ENCODE assay signal across 9 cellular contexts in genomic region chr19:7916908-7917291, GRCh38. TPM values are rescaled to one million over a fixed set of nuclear protein-coding genes. Genes with fewer than 3 reads are reported as not detected.
DNase-seq lines count a peak whose midpoint lies in the region; ATAC-seq and TF ChIP-seq lines count a peak whose summit lies in the region.
"Had no signal": no experiment of that assay in that cellular context is flagged by ENCODE, and none has a peak within 500 bp of the region (broad histone marks: within the 10 kb centered on the region; RNA-seq: fewer than 3 reads in every experiment).

No MANE protein-coding gene starts in this region.

- no peak for DNase-seq in AG04450 (ENCODE audit: low read depth, low spot score)
- no peak for DNase-seq in MCF 10A (ENCODE audit: unreplicated experiment)
- DNase-seq in naive B cell = no peak
- no peak for DNase-seq in mucosa of gallbladder (ENCODE audit: low spot score)
- DNase-seq in SIG-M5 (lab: John Stamatoyannopoulos, UW) = no peak
- DNase-seq in germinal center (ENCODE audit: low spot score) = no peak

- ATAC-seq in naive B cell (ENCODE audit: low read depth in 2 of 2) = no peak
- no peak for ATAC-seq in activated CD4-positive, CD25-positive, alpha-beta regulatory T cell treated with anti-CD3 and anti-CD28 coated beads, Interleukin-2, amount 50 U/mL, for 24 hours
- ATAC-seq: left colon had no signal

- H3K4me1 ChIP-seq in HEK293 (ENCODE audit: control insufficient read depth, insufficient read depth, low read length) = peaks cover 3% of the 10 kb centered on the region; the same call in 1 of the 2 replicates

- H3K36me3 Mint-ChIP-seq in MCF 10A (ENCODE audit: insufficient read depth, unreplicated experiment) (peaks cover 34% of the 10 kb centered on the region), naive B cell (peaks cover 0 to 14% of the 10 kb centered on the region in 2 donors)

- POLR2A ChIA-PET in AG04450 (lab: Yijun Ruan, JAX) (interaction anchor here (1.1 to 3.9 kb wide), 2 partner anchors 11 to 13 kb away, joined by 4 to 16 read pairs; partner anchors contain the start of gene MAP2K7), HEK293 (lab: Yijun Ruan, JAX) (interaction anchor here (1.3 to 2.2 kb wide), 4 partner anchors 8 to 48 kb away, joined by 5 to 10 read pairs (median 8); partner anchors contain the start of gene TIMM44), MCF 10A (lab: Yijun Ruan, JAX) (interaction anchor here (0.6 to 3.7 kb wide), 7 partner anchors 12 to 1845 kb away, joined by 3 to 20 read pairs (median 4); partner anchors contain the start of genes MAP2K7 and TIMM44)

- H3K4me3 Mint-ChIP-seq in MCF 10A (ENCODE audit: unreplicated experiment) = peak overlapping the region; percentile 68
- peak overlapping the region; percentile 35 to 87 (median 82) for H3K4me3 Mint-ChIP-seq in naive B cell

- peaks cover 0 to 9% of the 10 kb centered on the region in 2 experiments; a peak in 2 of 3 replicates for H3K36me3 ChIP-seq in HEK293 (ENCODE audit: control insufficient read depth in 2 of 2, insufficient read depth in 1 of 2, low read length in 2 of 2)

- no peaks in the 10 kb centered on the region for H3K9me3 Mint-ChIP-seq in MCF 10A (ENCODE audit: unreplicated experiment)
- no peaks in the 10 kb centered on the region for H3K9me3 Mint-ChIP-seq in naive B cell

- intact Hi-C loops in MCF 10A (cut with micrococcal nuclease) = no loop called here

- no peak for TF ChIP-seq CTCF in AG04450 (IDR thresholded peaks at IDR 0.05; ENCODE audit: low read depth, low read length)
- TF ChIP-seq CTCF in HEK293 (tag by site-specific recombination; IDR thresholded peaks at IDR 0.05) = no peak
- TF ChIP-seq CTCF in MCF 10A (IDR thresholded peaks at IDR 0.05; ENCODE audit: unreplicated experiment) = no peak

- no TSS peak for BruUV-seq in MCF 10A (replicated peaks; lab: Mats Ljungman, UMichigan)

- CTCF ChIA-PET in AG04450 (lab: Charles Lee) (interaction anchor here (1.0 to 3.0 kb wide), 4 partner anchors 8 to 86 kb away, joined by 3 to 12 read pairs (median 4); no protein-coding TSS in a partner anchor), HEK293 (lab: Yijun Ruan, JAX) (interaction anchor here (0.5 to 2.5 kb wide), 7 partner anchors 9 to 252 kb away, joined by 3 to 21 read pairs (median 3); partner anchors contain the start of genes CTXN1 and MAP2K7), MCF 10A (lab: Yijun Ruan, JAX) (interaction anchor here (0.6 to 1.7 kb wide), 7 partner anchors 11 to 1941 kb away, joined by 3 to 6 read pairs (median 3); no protein-coding TSS in a partner anchor)

- H3K4me1 Mint-ChIP-seq in MCF 10A (ENCODE audit: insufficient read depth, unreplicated experiment) = peaks cover 15% of the 10 kb centered on the region
- H3K4me1 Mint-ChIP-seq in naive B cell = peaks cover 30 to 49% (median 35%) of the 10 kb centered on the region in 3 donors

- H3K9me3 ChIP-seq in AG04450 (ENCODE audit: control insufficient read depth, insufficient read depth, low read length) = no peaks in the 10 kb centered on the region; the same call in 1 of the 2 replicates
- no peaks in the 10 kb centered on the region for H3K9me3 ChIP-seq in HEK293 (ENCODE audit: control insufficient read depth, insufficient read depth, low read depth, low read length)

- H3K27me3 Mint-ChIP-seq in MCF 10A (ENCODE audit: insufficient read depth, unreplicated experiment) (no peaks in the 10 kb centered on the region), naive B cell (peaks cover 16 to 48% (median 17%) of the 10 kb centered on the region in 3 donors)

- H3K27me3 ChIP-seq in AG04450 (ENCODE audit: control insufficient read depth, insufficient read depth, low read length) = peaks cover 7% of the 10 kb centered on the region

- H3K27ac ChIP-seq in AG04450 (ENCODE audit: low read depth, low read length) (no peak overlapping the region), HEK293 (ENCODE audit: extremely low read depth, low read depth, low read length) (no peak overlapping the region)

- H3K27ac Mint-ChIP-seq in MCF 10A (ENCODE audit: low read depth, unreplicated experiment) (no peak overlapping the region), naive B cell (peak overlapping the region in 1 of 6 donors; percentile 26)

- H3K4me3 ChIP-seq in AG04450 (ENCODE audit: low read depth, low read length) (peak overlapping the region; percentile 43), HEK293 (ENCODE audit: low read depth, low read length) (no peak overlapping the region)

TF ChIP-seq in HEK293, 187 proteins besides CTCF, POLR2A, EP300 and RAD21:
- TF ChIP-seq TSHZ1 (tag by site-specific recombination; IDR thresholded peaks at IDR 0.05; ENCODE audit: borderline replicate concordance) (no peak), ZNF335 (tag by site-specific recombination; conservative IDR thresholded peaks at IDR 0.05) (peak; percentile 65; the same call in 1 of the 2 replicates), ZBTB8A (tag by site-specific recombination; IDR thresholded peaks at IDR 0.05) (peak; percentile 75)

RNA-seq across cellular contexts. Expression of gene TGFBR3L, which starts 2.3 kb away (rescaled TPM):
- 0.88 TPM in 1 of 2 replicates, not detected in the other for polyA plus RNA-seq in AG04450 (2011; rRNA removed)
- not detected in 2 replicates for polyA minus RNA-seq in AG04450 (2011; rRNA and poly(A)+ RNA removed)
- 3.3 and 4.5 TPM in 2 replicates for total RNA-seq in MCF 10A (2022)
- polyA plus RNA-seq in naive B cell (ENCODE audit: low read depth in 6 of 6) = not detected
- total RNA-seq in mucosa of gallbladder = 0.52 TPM

RNA-seq across cellular contexts. Expression of gene SNAPC2, which starts 3.2 kb away (rescaled TPM):
- polyA plus RNA-seq in AG04450 (2011; rRNA removed) = 12.1 and 17.7 TPM in 2 replicates
- 8.7 and 11.0 TPM in 2 replicates for polyA minus RNA-seq in AG04450 (2011; rRNA and poly(A)+ RNA removed)
- total RNA-seq in MCF 10A (2022) = 24.1 and 27.1 TPM in 2 replicates
- polyA plus RNA-seq in naive B cell (ENCODE audit: low read depth in 6 of 6) = 10 to 100 TPM in 4 of 6 donors, 1 to 10 TPM in 2; 1.5 to 20.2 (median 14.7) TPM
- 18.7 TPM for total RNA-seq in mucosa of gallbladder

RNA-seq across cellular contexts. Expression of gene CTXN1, which starts 9.0 kb away (rescaled TPM):
- polyA plus RNA-seq in AG04450 (2011; rRNA removed) (0.95 and 2.2 TPM in 2 replicates), naive B cell (ENCODE audit: low read depth in 6 of 6) (not detected)
- 0.78 and 1.0 TPM in 2 replicates for polyA minus RNA-seq in AG04450 (2011; rRNA and poly(A)+ RNA removed)
- total RNA-seq in MCF 10A (2022) (4.0 and 5.2 TPM in 2 replicates), mucosa of gallbladder (5.9 TPM)

RNA-seq across cellular contexts. Expression of gene MAP2K7, which starts 13.2 kb away (rescaled TPM):
- polyA plus RNA-seq in AG04450 (2011; rRNA removed) = 5.6 and 6.2 TPM in 2 replicates
- polyA minus RNA-seq in AG04450 (2011; rRNA and poly(A)+ RNA removed) = 9.0 and 9.8 TPM in 2 replicates
- total RNA-seq in MCF 10A (2022) = 30.5 and 36.3 TPM in 2 replicates
- 1 to 10 TPM in 5 of 6 donors, under 1 TPM in 1; 0.50 to 5.1 (median 2.9) TPM for polyA plus RNA-seq in naive B cell (ENCODE audit: low read depth in 6 of 6)
- 39.1 TPM for total RNA-seq in mucosa of gallbladder

RNA-seq across cellular contexts. Expression of gene TIMM44, which starts 26.6 kb away (rescaled TPM):
- polyA plus RNA-seq in AG04450 (2011; rRNA removed) = 42.0 and 43.3 TPM in 2 replicates
- polyA minus RNA-seq in AG04450 (2011; rRNA and poly(A)+ RNA removed) = 26.6 and 27.2 TPM in 2 replicates
- 91.3 and 142 TPM in 2 replicates for total RNA-seq in MCF 10A (2022)
- polyA plus RNA-seq in naive B cell (ENCODE audit: low read depth in 6 of 6) = 10 to 100 TPM in 4 of 6 donors, 1 to 10 TPM in 2; 7.8 to 21.0 (median 14.1) TPM
- total RNA-seq in mucosa of gallbladder = 46.2 TPM
